In genomic region chr1:92764116-92764515, GRCh38 we compare ENCODE assay signal across 25 cellular contexts.
"Had no signal": no experiment of that assay in that cellular context is flagged by ENCODE, and none has a peak within 500 bp of the region (broad histone marks: within the 10 kb centered on the region; RNA-seq: fewer than 3 reads in every experiment).

No MANE protein-coding gene starts in this region.

- DNase-seq: KBM-7, MV-4-11, NCI-H1048, NCI-H1105, NCI-H1417, NCI-H1436 treated with DMSO at 0.1 percent for 48 hours, NCI-H1694, NCI-H187 treated with DMSO at 0.1 percent for 48 hours, NCI-H2081, NCI-H2107, NCI-H2227 treated with DMSO at 0.1 percent for 48 hours, NCI-H446, NCI-H510A, NCI-H524 treated with DMSO at 0.1 percent for 48 hours, NCI-H69, NCI-H774, PC-3, SHP77, SK-N-SH, SW 1271 had no signal

- H3K9ac ChIP-seq: SK-N-SH had no signal

- H3K9me3 ChIP-seq: SK-N-SH had no signal

- H3K4me3 Mint-ChIP-seq: IgD-negative memory B cell had no signal

- H3K27ac ChIP-seq: HL-60, RWPE1 had no signal

- FAIRE-seq: HTR-8/SVneo had no signal

- H3K27ac Mint-ChIP-seq: IgD-negative memory B cell had no signal

- ATAC-seq: Panc1, PC-3 had no signal

- H3K27me3 Mint-ChIP-seq: IgD-negative memory B cell had no signal

- H3K4me2 ChIP-seq: SK-N-SH had no signal
